ENCODE assay signal across 1 cellular context in the genomic region with DNA sequence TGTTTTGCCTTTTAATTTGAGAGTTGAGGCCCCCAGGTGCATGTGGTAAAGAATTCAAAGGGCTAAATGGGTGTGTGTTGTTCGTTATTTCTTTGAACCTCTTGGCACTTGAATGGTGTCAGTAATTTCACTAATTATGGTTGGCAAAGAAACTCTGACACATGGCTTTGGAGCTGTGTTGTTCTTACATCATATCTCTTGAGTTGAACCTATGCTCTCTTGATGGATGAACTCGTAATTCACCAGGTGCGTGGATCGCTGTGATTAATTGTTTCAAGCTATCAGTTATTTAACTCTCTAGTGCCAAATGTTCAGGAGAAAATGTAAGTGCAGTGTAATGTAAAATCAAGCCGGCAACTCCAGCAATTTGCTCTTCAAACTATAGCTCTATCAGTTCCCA.
TF ChIP-seq lines count a peak whose summit lies in the region.

No MANE protein-coding gene starts in this region.

TF ChIP-seq in GM23338, 12 proteins besides CTCF, POLR2A, EP300 and RAD21:
- TF ChIP-seq POLR2AphosphoS5 (IDR thresholded peaks at IDR 0.05; ENCODE audit: low read depth) (no peak), ZNF114 (CRISPR knock-in tag; IDR thresholded peaks at IDR 0.05) (no peak), ZNF331 (CRISPR knock-in tag; IDR thresholded peaks at IDR 0.05; ENCODE audit: low read depth) (no peak), EZH2phosphoT487 (IDR thresholded peaks at IDR 0.05; ENCODE audit: unreplicated experiment) (no peak), EZH2 (IDR thresholded peaks at IDR 0.05; ENCODE audit: low read depth, unreplicated experiment) (no peak), JUNB (IDR thresholded peaks at IDR 0.05; ENCODE audit: unreplicated experiment) (no peak), NANOG (IDR thresholded peaks at IDR 0.05; ENCODE audit: borderline replicate concordance) (no peak), STAT1 (IDR thresholded peaks at IDR 0.05; ENCODE audit: unreplicated experiment) (no peak), CREB1 (CRISPR knock-in tag; IDR thresholded peaks at IDR 0.05; ENCODE audit: low read depth) (no peak)
- TF ChIP-seq, protein P1, sequence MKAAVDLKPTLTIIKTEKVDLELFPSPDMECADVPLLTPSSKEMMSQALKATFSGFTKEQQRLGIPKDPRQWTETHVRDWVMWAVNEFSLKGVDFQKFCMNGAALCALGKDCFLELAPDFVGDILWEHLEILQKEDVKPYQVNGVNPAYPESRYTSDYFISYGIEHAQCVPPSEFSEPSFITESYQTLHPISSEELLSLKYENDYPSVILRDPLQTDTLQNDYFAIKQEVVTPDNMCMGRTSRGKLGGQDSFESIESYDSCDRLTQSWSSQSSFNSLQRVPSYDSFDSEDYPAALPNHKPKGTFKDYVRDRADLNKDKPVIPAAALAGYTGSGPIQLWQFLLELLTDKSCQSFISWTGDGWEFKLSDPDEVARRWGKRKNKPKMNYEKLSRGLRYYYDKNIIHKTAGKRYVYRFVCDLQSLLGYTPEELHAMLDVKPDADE (IDR thresholded peaks at IDR 0.05) = no peak
- TF ChIP-seq, protein P2, sequence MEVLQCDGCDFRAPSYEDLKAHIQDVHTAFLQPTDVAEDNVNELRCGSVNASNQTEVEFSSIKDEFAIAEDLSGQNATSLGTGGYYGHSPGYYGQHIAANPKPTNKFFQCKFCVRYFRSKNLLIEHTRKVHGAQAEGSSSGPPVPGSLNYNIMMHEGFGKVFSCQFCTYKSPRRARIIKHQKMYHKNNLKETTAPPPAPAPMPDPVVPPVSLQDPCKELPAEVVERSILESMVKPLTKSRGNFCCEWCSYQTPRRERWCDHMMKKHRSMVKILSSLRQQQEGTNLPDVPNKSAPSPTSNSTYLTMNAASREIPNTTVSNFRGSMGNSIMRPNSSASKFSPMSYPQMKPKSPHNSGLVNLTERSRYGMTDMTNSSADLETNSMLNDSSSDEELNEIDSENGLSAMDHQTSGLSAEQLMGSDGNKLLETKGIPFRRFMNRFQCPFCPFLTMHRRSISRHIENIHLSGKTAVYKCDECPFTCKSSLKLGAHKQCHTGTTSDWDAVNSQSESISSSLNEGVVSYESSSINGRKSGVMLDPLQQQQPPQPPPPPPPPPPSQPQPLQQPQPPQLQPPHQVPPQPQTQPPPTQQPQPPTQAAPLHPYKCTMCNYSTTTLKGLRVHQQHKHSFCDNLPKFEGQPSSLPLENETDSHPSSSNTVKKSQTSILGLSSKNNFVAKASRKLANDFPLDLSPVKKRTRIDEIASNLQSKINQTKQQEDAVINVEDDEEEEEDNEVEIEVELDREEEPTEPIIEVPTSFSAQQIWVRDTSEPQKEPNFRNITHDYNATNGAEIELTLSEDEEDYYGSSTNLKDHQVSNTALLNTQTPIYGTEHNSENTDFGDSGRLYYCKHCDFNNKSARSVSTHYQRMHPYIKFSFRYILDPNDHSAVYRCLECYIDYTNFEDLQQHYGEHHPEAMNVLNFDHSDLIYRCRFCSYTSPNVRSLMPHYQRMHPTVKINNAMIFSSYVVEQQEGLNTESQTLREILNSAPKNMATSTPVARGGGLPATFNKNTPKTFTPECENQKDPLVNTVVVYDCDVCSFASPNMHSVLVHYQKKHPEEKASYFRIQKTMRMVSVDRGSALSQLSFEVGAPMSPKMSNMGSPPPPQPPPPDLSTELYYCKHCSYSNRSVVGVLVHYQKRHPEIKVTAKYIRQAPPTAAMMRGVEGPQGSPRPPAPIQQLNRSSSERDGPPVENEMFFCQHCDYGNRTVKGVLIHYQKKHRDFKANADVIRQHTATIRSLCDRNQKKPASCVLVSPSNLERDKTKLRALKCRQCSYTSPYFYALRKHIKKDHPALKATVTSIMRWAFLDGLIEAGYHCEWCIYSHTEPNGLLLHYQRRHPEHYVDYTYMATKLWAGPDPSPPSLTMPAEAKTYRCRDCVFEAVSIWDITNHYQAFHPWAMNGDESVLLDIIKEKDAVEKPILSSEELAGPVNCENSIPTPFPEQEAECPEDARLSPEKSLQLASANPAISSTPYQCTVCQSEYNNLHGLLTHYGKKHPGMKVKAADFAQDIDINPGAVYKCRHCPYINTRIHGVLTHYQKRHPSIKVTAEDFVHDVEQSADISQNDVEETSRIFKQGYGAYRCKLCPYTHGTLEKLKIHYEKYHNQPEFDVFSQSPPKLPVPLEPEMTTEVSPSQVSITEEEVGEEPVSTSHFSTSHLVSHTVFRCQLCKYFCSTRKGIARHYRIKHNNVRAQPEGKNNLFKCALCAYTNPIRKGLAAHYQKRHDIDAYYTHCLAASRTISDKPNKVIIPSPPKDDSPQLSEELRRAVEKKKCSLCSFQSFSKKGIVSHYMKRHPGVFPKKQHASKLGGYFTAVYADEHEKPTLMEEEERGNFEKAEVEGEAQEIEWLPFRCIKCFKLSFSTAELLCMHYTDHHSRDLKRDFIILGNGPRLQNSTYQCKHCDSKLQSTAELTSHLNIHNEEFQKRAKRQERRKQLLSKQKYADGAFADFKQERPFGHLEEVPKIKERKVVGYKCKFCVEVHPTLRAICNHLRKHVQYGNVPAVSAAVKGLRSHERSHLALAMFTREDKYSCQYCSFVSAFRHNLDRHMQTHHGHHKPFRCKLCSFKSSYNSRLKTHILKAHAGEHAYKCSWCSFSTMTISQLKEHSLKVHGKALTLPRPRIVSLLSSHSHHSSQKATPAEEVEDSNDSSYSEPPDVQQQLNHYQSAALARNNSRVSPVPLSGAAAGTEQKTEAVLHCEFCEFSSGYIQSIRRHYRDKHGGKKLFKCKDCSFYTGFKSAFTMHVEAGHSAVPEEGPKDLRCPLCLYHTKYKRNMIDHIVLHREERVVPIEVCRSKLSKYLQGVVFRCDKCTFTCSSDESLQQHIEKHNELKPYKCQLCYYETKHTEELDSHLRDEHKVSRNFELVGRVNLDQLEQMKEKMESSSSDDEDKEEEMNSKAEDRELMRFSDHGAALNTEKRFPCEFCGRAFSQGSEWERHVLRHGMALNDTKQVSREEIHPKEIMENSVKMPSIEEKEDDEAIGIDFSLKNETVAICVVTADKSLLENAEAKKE (CRISPR knock-in tag; IDR thresholded peaks at IDR 0.05) = no peak
- TF ChIP-seq, protein P3, sequence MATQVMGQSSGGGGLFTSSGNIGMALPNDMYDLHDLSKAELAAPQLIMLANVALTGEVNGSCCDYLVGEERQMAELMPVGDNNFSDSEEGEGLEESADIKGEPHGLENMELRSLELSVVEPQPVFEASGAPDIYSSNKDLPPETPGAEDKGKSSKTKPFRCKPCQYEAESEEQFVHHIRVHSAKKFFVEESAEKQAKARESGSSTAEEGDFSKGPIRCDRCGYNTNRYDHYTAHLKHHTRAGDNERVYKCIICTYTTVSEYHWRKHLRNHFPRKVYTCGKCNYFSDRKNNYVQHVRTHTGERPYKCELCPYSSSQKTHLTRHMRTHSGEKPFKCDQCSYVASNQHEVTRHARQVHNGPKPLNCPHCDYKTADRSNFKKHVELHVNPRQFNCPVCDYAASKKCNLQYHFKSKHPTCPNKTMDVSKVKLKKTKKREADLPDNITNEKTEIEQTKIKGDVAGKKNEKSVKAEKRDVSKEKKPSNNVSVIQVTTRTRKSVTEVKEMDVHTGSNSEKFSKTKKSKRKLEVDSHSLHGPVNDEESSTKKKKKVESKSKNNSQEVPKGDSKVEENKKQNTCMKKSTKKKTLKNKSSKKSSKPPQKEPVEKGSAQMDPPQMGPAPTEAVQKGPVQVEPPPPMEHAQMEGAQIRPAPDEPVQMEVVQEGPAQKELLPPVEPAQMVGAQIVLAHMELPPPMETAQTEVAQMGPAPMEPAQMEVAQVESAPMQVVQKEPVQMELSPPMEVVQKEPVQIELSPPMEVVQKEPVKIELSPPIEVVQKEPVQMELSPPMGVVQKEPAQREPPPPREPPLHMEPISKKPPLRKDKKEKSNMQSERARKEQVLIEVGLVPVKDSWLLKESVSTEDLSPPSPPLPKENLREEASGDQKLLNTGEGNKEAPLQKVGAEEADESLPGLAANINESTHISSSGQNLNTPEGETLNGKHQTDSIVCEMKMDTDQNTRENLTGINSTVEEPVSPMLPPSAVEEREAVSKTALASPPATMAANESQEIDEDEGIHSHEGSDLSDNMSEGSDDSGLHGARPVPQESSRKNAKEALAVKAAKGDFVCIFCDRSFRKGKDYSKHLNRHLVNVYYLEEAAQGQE (IDR thresholded peaks at IDR 0.05; ENCODE audit: unreplicated experiment) = no peak
